14 cellular contexts compared by ENCODE assay signal in the genomic region with DNA sequence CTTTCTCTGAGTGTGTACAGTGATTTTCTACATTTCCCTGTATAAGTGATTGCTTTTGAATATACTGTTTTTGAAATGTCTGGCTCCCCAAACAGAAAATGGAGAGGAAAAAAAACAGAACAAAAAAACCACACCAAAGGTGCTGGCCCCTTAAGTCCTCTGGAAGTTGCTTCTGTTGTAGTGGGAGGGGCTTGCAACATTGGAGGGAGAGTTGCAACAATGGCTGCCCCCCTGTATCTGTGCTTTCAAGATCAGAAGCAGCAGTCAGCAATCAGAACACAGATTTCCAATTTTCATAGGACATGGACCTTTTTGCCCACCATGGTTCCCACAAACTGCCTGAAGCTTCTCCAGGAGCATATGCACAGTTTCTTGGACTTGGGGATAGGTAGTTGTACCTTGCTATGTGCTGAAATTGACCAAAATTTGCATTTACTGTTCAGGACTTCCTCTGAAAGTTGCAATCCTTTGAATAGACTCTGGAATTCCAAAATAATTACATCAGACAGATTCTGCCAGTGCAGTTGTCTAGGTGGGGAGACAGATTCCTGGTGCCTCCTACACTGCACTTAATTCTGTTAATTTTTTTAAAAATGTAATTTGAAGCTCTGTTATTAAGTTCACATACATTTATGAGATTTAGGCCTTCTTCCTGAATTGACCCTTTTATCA. TPM values are rescaled to one million over a fixed set of nuclear protein-coding genes. Genes with fewer than 3 reads are reported as not detected.
DNase-seq lines count a peak whose midpoint lies in the region; ATAC-seq and TF ChIP-seq lines count a peak whose summit lies in the region.
"Had no signal": no experiment of that assay in that cellular context is flagged by ENCODE, and none has a peak within 500 bp of the region (broad histone marks: within the 10 kb centered on the region; RNA-seq: fewer than 3 reads in every experiment).

No MANE protein-coding gene starts in this region.

- DNase-seq in choroid plexus epithelial cell (ENCODE audit: low read depth) (peak; percentile 56), neuronal stem cell (ENCODE audit: low spot score) (no peak), NCI-H748 (lab: John Stamatoyannopoulos, UW; ENCODE audit: unreplicated experiment) (no peak), NCI-H345 (lab: John Stamatoyannopoulos, UW) (no peak), GOT3 (lab: John Stamatoyannopoulos, UW) (no peak)
- DNase-seq: activated T-cell treated with anti-CD3 and anti-CD28 coated beads, Interleukin-2, amount 50 U/mL, for 1 hour; body of pancreas; COR-L47; NCI-H510A had no signal

- no peak overlapping the region for H3K18ac ChIP-seq in neuronal stem cell (ENCODE audit: low read length)

- H3K4ac ChIP-seq in neuronal stem cell (ENCODE audit: low read length) = no peak overlapping the region

- no peak overlapping the region for H2BK5ac ChIP-seq in neuronal stem cell (ENCODE audit: low read length)

- peaks cover 0 to 6% of the 10 kb centered on the region in 2 donors for H3K4me1 ChIP-seq in neuronal stem cell (ENCODE audit: control insufficient read depth in 2 of 2, insufficient read depth in 1 of 2, low read depth in 1 of 2, low read length in 2 of 2)

- H3K4me3 ChIP-seq in choroid plexus epithelial cell (ENCODE audit: low read depth, low read length) (no peak overlapping the region), neuronal stem cell (ENCODE audit: low read length in 2 of 2) (no peak overlapping the region)
- H3K4me3 ChIP-seq: body of pancreas, right atrium auricular region had no signal

- no peak overlapping the region for H4K8ac ChIP-seq in neuronal stem cell (ENCODE audit: low read depth, low read length)

- peak overlapping the region; percentile 82 for H2AFZ ChIP-seq in neuronal stem cell (ENCODE audit: low read length)

- H2BK12ac ChIP-seq in neuronal stem cell (ENCODE audit: low read length) = no peak overlapping the region

- ATAC-seq in GM18498 (IDR thresholded peaks at IDR 0.05; ENCODE audit: unreplicated experiment) (peak; percentile 46), GM18517 (IDR thresholded peaks at IDR 0.05; ENCODE audit: unreplicated experiment) (no peak)
- ATAC-seq: body of pancreas had no signal

- H3K79me1 ChIP-seq in neuronal stem cell (ENCODE audit: low read depth, low read length) = no peaks in the 10 kb centered on the region

- H3K9me3 ChIP-seq in KOPT-K1 (ENCODE audit: insufficient read depth, low read length, poor library complexity, severe bottlenecking) (peaks cover 9% of the 10 kb centered on the region), neuronal stem cell (replicated peaks in 1 of 2; ENCODE audit: control insufficient read depth in 2 of 2, insufficient read depth in 1 of 2, low read depth in 1 of 2, low read length in 2 of 2) (peaks cover 0 to 21% of the 10 kb centered on the region in 2 donors)
- H3K9me3 ChIP-seq: body of pancreas had no signal

- no peak overlapping the region for H3K14ac ChIP-seq in neuronal stem cell (ENCODE audit: low read length)

- H2AK5ac ChIP-seq in neuronal stem cell (ENCODE audit: low read depth, low read length) = no peak overlapping the region

- H3K27me3 ChIP-seq in neuronal stem cell (ENCODE audit: control insufficient read depth in 3 of 3, insufficient read depth in 3 of 3, low read depth in 1 of 3, low read length in 3 of 3) = no peaks in the 10 kb centered on the region
- H3K27me3 ChIP-seq: body of pancreas, right atrium auricular region had no signal

- no peak overlapping the region for H3K9ac ChIP-seq in neuronal stem cell (ENCODE audit: low read depth, low read length, poor library complexity)

- TF ChIP-seq CTCF in choroid plexus epithelial cell (conservative IDR thresholded peaks at IDR 0.05; ENCODE audit: low read depth, low read length) = no peak

- peak overlapping the region; percentile 45 for H3K27ac ChIP-seq in KOPT-K1 (ENCODE audit: low read depth, low read length, poor library complexity, severe bottlenecking)
- H3K27ac ChIP-seq in neuronal stem cell (replicated peaks; ENCODE audit: low read length) = no peak overlapping the region
- H3K27ac ChIP-seq: body of pancreas, right atrium auricular region, VCaP had no signal

- no peak overlapping the region for H4K91ac ChIP-seq in neuronal stem cell (ENCODE audit: low read depth, low read length, poor library complexity)

- no peak overlapping the region for H2BK15ac ChIP-seq in neuronal stem cell (ENCODE audit: low read length)

- H3K23ac ChIP-seq in neuronal stem cell (ENCODE audit: low read depth, low read length, poor library complexity) = no peak overlapping the region

- H2BK120ac ChIP-seq in neuronal stem cell (ENCODE audit: low read depth, low read length) = no peak overlapping the region

- H3K36me3 ChIP-seq in KOPT-K1 (ENCODE audit: insufficient read depth, low read length) (no peaks in the 10 kb centered on the region), neuronal stem cell (replicated peaks in 1 of 2; ENCODE audit: control insufficient read depth in 2 of 2, insufficient read depth in 2 of 2, low read length in 2 of 2) (peaks cover 0 to 37% of the 10 kb centered on the region in 2 donors)

- no peak overlapping the region for H3K4me2 ChIP-seq in neuronal stem cell (ENCODE audit: insufficient read depth, low read length, poor library complexity, severe bottlenecking)

RNA-seq across cellular contexts. Expression of a gene that starts 13.8 kb away (rescaled TPM):
- 9.1 TPM for polyA plus RNA-seq in neuronal stem cell (2013, experiment 1 of 2)
- 9.2 TPM for polyA plus RNA-seq in neuronal stem cell (2013, experiment 2 of 2)

RNA-seq across cellular contexts. Expression of a gene that starts 14.0 kb away (rescaled TPM):
- 19.0 TPM for polyA plus RNA-seq in neuronal stem cell (2013, experiment 1 of 2)
- 19.5 TPM for polyA plus RNA-seq in neuronal stem cell (2013, experiment 2 of 2)

RNA-seq across cellular contexts. Expression of a gene that starts 33.1 kb away (rescaled TPM):
- polyA plus RNA-seq in neuronal stem cell (2013, experiment 1 of 2) = 17.9 TPM
- 18.5 TPM for polyA plus RNA-seq in neuronal stem cell (2013, experiment 2 of 2)

RNA-seq across cellular contexts. Expression of a gene that starts 39.2 kb away (rescaled TPM):
- polyA plus RNA-seq in neuronal stem cell (2013, experiment 1 of 2) = 16.2 TPM
- 17.5 TPM for polyA plus RNA-seq in neuronal stem cell (2013, experiment 2 of 2)
